ENCODE assay signal across 3 cellular contexts in the genomic region with DNA sequence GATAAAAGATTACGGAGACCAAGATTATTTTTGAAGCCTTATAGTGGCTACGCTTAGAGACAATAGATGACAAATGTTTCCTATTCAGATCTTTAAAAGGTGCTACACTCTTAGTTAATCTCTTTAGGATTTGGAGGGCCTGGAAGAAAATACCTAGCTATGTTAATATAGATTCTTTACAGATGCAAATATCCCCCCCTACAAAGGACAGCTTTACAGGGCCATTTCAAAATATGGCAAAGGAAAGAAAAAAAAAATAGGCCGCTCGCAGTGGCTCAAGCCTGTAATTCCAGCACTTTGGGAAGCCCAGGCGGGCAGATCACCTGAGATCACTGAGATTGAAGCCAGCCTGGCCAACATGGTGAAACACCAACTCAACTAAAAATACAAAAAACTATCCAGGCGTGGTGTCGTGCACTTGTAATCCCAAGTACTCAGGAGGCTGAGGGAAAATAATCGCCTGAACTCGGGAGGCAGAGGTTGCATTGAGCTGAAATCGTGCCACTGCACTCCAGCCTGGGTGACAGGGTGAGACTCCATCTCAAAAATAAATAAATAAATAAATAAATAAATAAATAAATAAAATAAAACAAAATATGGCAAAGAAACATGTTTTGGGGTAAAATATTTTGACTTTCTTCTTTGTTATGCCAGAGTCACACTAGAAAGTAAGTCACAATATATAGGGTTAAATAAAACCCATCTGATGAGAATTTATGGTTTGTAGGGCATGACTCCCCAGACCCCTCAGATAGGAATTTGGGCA.
TF ChIP-seq lines count a peak whose summit lies in the region.

No MANE protein-coding gene starts in this region.

TF ChIP-seq in GM23338, 12 proteins besides CTCF, POLR2A, EP300 and RAD21:
- TF ChIP-seq NANOG (IDR thresholded peaks at IDR 0.05; ENCODE audit: borderline replicate concordance) = peak; percentile 71; the same call in 1 of the 2 replicates
- TF ChIP-seq CREB1 (CRISPR knock-in tag; IDR thresholded peaks at IDR 0.05; ENCODE audit: low read depth) = peak; percentile 23; the same call in 1 of the 2 replicates
TF ChIP-seq in GM23338: peak in this region for 2; not testable (repeated sequence) for 10.

TF ChIP-seq in HEK293, 187 proteins besides CTCF, POLR2A, EP300 and RAD21:
- TF ChIP-seq ZNF426 (tag by site-specific recombination; IDR thresholded peaks at IDR 0.05) = peak; percentile 64
- TF ChIP-seq ZBTB8A (tag by site-specific recombination; IDR thresholded peaks at IDR 0.05) = 0 out of 2 replicates have a peak, but pooled peaks have one; percentile 23
- TF ChIP-seq, protein P1, sequence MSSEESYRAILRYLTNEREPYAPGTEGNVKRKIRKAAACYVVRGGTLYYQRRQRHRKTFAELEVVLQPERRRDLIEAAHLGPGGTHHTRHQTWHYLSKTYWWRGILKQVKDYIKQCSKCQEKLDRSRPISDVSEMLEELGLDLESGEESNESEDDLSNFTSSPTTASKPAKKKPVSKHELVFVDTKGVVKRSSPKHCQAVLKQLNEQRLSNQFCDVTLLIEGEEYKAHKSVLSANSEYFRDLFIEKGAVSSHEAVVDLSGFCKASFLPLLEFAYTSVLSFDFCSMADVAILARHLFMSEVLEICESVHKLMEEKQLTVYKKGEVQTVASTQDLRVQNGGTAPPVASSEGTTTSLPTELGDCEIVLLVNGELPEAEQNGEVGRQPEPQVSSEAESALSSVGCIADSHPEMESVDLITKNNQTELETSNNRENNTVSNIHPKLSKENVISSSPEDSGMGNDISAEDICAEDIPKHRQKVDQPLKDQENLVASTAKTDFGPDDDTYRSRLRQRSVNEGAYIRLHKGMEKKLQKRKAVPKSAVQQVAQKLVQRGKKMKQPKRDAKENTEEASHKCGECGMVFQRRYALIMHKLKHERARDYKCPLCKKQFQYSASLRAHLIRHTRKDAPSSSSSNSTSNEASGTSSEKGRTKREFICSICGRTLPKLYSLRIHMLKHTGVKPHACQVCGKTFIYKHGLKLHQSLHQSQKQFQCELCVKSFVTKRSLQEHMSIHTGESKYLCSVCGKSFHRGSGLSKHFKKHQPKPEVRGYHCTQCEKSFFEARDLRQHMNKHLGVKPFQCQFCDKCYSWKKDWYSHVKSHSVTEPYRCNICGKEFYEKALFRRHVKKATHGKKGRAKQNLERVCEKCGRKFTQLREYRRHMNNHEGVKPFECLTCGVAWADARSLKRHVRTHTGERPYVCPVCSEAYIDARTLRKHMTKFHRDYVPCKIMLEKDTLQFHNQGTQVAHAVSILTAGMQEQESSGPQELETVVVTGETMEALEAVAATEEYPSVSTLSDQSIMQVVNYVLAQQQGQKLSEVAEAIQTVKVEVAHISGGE (tag by site-specific recombination; conservative IDR thresholded peaks at IDR 0.05; ENCODE audit: low read depth) = peak; percentile 56
- 0 out of 2 replicates have a peak, but pooled peaks have one; percentile 35 for TF ChIP-seq ZNF558 (tag by site-specific recombination; IDR thresholded peaks at IDR 0.05)
- TF ChIP-seq ZNF140 (tag by site-specific recombination; IDR thresholded peaks at IDR 0.05) = peak; percentile 27; the same call in 1 of the 2 replicates
- TF ChIP-seq ZNF654 (tag by site-specific recombination; IDR thresholded peaks at IDR 0.05; ENCODE audit: low read depth) = 0 out of 2 replicates have a peak, but pooled peaks have one; percentile 14
- TF ChIP-seq ZNF394 (tag by site-specific recombination; IDR thresholded peaks at IDR 0.05; ENCODE audit: borderline replicate concordance) = peak; percentile 64; the same call in 1 of the 2 replicates
- peak; percentile 57 for TF ChIP-seq ZNF623 (tag by site-specific recombination; IDR thresholded peaks at IDR 0.05)
- TF ChIP-seq, protein P2, sequence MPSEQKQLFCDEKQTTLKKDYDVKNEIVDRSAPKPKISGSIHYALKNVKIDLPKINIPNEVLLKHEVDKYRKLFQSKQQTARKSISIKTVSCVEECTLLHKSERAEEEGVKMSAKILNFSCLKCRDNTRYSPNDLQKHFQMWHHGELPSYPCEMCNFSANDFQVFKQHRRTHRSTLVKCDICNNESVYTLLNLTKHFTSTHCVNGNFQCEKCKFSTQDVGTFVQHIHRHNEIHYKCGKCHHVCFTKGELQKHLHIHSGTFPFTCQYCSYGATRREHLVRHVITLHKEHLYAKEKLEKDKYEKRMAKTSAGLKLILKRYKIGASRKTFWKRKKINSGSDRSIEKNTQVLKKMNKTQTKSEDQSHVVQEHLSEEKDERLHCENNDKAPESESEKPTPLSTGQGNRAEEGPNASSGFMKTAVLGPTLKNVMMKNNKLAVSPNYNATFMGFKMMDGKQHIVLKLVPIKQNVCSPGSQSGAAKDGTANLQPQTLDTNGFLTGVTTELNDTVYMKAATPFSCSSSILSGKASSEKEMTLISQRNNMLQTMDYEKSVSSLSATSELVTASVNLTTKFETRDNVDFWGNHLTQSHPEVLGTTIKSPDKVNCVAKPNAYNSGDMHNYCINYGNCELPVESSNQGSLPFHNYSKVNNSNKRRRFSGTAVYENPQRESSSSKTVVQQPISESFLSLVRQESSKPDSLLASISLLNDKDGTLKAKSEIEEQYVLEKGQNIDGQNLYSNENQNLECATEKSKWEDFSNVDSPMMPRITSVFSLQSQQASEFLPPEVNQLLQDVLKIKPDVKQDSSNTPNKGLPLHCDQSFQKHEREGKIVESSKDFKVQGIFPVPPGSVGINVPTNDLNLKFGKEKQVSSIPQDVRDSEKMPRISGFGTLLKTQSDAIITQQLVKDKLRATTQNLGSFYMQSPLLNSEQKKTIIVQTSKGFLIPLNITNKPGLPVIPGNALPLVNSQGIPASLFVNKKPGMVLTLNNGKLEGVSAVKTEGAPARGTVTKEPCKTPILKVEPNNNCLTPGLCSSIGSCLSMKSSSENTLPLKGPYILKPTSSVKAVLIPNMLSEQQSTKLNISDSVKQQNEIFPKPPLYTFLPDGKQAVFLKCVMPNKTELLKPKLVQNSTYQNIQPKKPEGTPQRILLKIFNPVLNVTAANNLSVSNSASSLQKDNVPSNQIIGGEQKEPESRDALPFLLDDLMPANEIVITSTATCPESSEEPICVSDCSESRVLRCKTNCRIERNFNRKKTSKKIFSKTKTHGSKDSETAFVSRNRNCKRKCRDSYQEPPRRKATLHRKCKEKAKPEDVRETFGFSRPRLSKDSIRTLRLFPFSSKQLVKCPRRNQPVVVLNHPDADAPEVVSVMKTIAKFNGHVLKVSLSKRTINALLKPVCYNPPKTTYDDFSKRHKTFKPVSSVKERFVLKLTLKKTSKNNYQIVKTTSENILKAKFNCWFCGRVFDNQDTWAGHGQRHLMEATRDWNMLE (tag by site-specific recombination; conservative IDR thresholded peaks at IDR 0.05; ENCODE audit: low read depth) = peak; percentile 71
- TF ChIP-seq ZNF555 (tag by site-specific recombination; conservative IDR thresholded peaks at IDR 0.05) = peak; percentile 48

TF ChIP-seq in H1, 55 proteins besides CTCF, POLR2A, EP300 and RAD21:
- peak in 1 of 2 experiments; percentile 46; a peak in 1 of 4 replicates for TF ChIP-seq HDAC2 (IDR thresholded peaks at IDR 0.05; ENCODE audit: borderline replicate concordance in 1 of 2, low read depth in 2 of 2, low read length in 2 of 2)
- TF ChIP-seq SP1 (IDR thresholded peaks at IDR 0.05; ENCODE audit: low read depth, low read length) = 0 out of 2 replicates have a peak, but pooled peaks have one; percentile 56
- TF ChIP-seq, protein P3, sequence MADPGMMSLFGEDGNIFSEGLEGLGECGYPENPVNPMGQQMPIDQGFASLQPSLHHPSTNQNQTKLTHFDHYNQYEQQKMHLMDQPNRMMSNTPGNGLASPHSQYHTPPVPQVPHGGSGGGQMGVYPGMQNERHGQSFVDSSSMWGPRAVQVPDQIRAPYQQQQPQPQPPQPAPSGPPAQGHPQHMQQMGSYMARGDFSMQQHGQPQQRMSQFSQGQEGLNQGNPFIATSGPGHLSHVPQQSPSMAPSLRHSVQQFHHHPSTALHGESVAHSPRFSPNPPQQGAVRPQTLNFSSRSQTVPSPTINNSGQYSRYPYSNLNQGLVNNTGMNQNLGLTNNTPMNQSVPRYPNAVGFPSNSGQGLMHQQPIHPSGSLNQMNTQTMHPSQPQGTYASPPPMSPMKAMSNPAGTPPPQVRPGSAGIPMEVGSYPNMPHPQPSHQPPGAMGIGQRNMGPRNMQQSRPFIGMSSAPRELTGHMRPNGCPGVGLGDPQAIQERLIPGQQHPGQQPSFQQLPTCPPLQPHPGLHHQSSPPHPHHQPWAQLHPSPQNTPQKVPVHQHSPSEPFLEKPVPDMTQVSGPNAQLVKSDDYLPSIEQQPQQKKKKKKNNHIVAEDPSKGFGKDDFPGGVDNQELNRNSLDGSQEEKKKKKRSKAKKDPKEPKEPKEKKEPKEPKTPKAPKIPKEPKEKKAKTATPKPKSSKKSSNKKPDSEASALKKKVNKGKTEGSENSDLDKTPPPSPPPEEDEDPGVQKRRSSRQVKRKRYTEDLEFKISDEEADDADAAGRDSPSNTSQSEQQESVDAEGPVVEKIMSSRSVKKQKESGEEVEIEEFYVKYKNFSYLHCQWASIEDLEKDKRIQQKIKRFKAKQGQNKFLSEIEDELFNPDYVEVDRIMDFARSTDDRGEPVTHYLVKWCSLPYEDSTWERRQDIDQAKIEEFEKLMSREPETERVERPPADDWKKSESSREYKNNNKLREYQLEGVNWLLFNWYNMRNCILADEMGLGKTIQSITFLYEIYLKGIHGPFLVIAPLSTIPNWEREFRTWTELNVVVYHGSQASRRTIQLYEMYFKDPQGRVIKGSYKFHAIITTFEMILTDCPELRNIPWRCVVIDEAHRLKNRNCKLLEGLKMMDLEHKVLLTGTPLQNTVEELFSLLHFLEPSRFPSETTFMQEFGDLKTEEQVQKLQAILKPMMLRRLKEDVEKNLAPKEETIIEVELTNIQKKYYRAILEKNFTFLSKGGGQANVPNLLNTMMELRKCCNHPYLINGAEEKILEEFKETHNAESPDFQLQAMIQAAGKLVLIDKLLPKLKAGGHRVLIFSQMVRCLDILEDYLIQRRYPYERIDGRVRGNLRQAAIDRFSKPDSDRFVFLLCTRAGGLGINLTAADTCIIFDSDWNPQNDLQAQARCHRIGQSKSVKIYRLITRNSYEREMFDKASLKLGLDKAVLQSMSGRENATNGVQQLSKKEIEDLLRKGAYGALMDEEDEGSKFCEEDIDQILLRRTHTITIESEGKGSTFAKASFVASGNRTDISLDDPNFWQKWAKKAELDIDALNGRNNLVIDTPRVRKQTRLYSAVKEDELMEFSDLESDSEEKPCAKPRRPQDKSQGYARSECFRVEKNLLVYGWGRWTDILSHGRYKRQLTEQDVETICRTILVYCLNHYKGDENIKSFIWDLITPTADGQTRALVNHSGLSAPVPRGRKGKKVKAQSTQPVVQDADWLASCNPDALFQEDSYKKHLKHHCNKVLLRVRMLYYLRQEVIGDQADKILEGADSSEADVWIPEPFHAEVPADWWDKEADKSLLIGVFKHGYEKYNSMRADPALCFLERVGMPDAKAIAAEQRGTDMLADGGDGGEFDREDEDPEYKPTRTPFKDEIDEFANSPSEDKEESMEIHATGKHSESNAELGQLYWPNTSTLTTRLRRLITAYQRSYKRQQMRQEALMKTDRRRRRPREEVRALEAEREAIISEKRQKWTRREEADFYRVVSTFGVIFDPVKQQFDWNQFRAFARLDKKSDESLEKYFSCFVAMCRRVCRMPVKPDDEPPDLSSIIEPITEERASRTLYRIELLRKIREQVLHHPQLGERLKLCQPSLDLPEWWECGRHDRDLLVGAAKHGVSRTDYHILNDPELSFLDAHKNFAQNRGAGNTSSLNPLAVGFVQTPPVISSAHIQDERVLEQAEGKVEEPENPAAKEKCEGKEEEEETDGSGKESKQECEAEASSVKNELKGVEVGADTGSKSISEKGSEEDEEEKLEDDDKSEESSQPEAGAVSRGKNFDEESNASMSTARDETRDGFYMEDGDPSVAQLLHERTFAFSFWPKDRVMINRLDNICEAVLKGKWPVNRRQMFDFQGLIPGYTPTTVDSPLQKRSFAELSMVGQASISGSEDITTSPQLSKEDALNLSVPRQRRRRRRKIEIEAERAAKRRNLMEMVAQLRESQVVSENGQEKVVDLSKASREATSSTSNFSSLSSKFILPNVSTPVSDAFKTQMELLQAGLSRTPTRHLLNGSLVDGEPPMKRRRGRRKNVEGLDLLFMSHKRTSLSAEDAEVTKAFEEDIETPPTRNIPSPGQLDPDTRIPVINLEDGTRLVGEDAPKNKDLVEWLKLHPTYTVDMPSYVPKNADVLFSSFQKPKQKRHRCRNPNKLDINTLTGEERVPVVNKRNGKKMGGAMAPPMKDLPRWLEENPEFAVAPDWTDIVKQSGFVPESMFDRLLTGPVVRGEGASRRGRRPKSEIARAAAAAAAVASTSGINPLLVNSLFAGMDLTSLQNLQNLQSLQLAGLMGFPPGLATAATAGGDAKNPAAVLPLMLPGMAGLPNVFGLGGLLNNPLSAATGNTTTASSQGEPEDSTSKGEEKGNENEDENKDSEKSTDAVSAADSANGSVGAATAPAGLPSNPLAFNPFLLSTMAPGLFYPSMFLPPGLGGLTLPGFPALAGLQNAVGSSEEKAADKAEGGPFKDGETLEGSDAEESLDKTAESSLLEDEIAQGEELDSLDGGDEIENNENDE (IDR thresholded peaks at IDR 0.05; ENCODE audit: insufficient replicate concordance, low read length) = peak; percentile 69
- TF ChIP-seq ASH2L (IDR thresholded peaks at IDR 0.05; ENCODE audit: low read length) = peak; percentile 24
- TF ChIP-seq TEAD4 (IDR thresholded peaks at IDR 0.05; ENCODE audit: low read depth, low read length) = peak; percentile 15; the same call in 1 of the 2 replicates
- TF ChIP-seq NANOG (IDR thresholded peaks at IDR 0.05; ENCODE audit: insufficient read depth, low read depth, low read length, poor library complexity, severe bottlenecking) = peak; percentile 36
TF ChIP-seq in H1: peak in this region for 6; not testable (repeated sequence) for 49.
